12 cellular contexts compared by ENCODE assay signal in genomic region chr6:4466260-4466659, GRCh38.
DNase-seq lines count a peak whose midpoint lies in the region; ATAC-seq, FAIRE-seq and TF ChIP-seq lines count a peak whose summit lies in the region.
"Had no signal": no experiment of that assay in that cellular context is flagged by ENCODE, and none has a peak within 500 bp of the region (broad histone marks: within the 10 kb centered on the region; RNA-seq: fewer than 3 reads in every experiment).

No MANE protein-coding gene starts in this region.

- H3K9me3 ChIP-seq in MG63 (no peaks in the 10 kb centered on the region), keratinocyte (ENCODE audit: control insufficient read depth, low read depth, low read length) (peaks cover 3% of the 10 kb centered on the region), GM23248 (ENCODE audit: low read depth) (no peaks in the 10 kb centered on the region)

- TF ChIP-seq CTCF in 22Rv1 (IDR thresholded peaks at IDR 0.05) (no peak), astrocyte of the spinal cord (IDR thresholded peaks at IDR 0.05; ENCODE audit: low read depth, low read length) (no peak), keratinocyte (optimal IDR thresholded peaks at IDR 0.05 in 1 of 3, IDR thresholded peaks at IDR 0.05 in 1 of 3, conservative IDR thresholded peaks at IDR 0.05 in 1 of 3; ENCODE audit: extremely low read depth in 1 of 3, insufficient read depth in 2 of 3, low read length in 3 of 3) (no peak)

- ATAC-seq in stimulated activated memory B cell treated with anti-CD40 and anti-IgM and Interleukin-4, amounts not matched to agents 10 μg/mL and 1 μg/mL and 100 μg/mL, for 72 hours: no peak

- H3K36me3 ChIP-seq in MG63 (no peaks in the 10 kb centered on the region), keratinocyte (ENCODE audit: control insufficient read depth in 2 of 2, extremely low read depth in 1 of 2, insufficient read depth in 2 of 2, low read length in 2 of 2) (no peaks in the 10 kb centered on the region), GM23248 (ENCODE audit: low read depth) (no peaks in the 10 kb centered on the region)

- DNase-seq in MG63: peak; percentile 45
- DNase-seq in astrocyte of the spinal cord (ENCODE audit: low read depth, low spot score): peak; percentile 43
- DNase-seq in keratinocyte (ENCODE audit: low read depth, low spot score): no peak
- DNase-seq in activated CD4-positive, alpha-beta memory T cell treated with anti-CD3 and anti-CD28 coated beads, Interleukin-2, amount 10 ng/mL, durations not matched to agents 7 days and 5 days: no peak
- no peak for DNase-seq in DMS114 treated with DMSO at 0.1 percent for 48 hours (lab: John Stamatoyannopoulos, UW; ENCODE audit: unreplicated experiment)
- no peak for DNase-seq in GM23248
- DNase-seq: activated CD4-positive, alpha-beta T cell treated with anti-CD3 and anti-CD28 coated beads, Interleukin-2, amount 10 ng/mL, durations not matched to agents 7 days and 5 days; endodermal cell; NCI-H2171 had no signal

- CTCF ChIA-PET in activated CD4-positive, alpha-beta memory T cell treated with anti-CD3 and anti-CD28 coated beads, Interleukin-2, amount 10 ng/mL, durations not matched to agents 7 days and 5 days (lab: Charles Lee): no interaction called here

- H3K36me3 Mint-ChIP-seq in stimulated activated memory B cell treated with anti-CD40 and anti-IgM and Interleukin-4, amounts not matched to agents 10 μg/mL and 1 μg/mL and 100 μg/mL, for 72 hours: no peaks in the 10 kb centered on the region
- no peaks in the 10 kb centered on the region for H3K36me3 Mint-ChIP-seq in activated CD4-positive, alpha-beta memory T cell treated with anti-CD3 and anti-CD28 coated beads, Interleukin-2, amount 10 ng/mL, durations not matched to agents 7 days and 5 days (ENCODE audit: low read depth)

- H3K4me1 Mint-ChIP-seq in stimulated activated memory B cell treated with anti-CD40 and anti-IgM and Interleukin-4, amounts not matched to agents 10 μg/mL and 1 μg/mL and 100 μg/mL, for 72 hours: no peaks in the 10 kb centered on the region
- H3K4me1 Mint-ChIP-seq in activated CD4-positive, alpha-beta memory T cell treated with anti-CD3 and anti-CD28 coated beads, Interleukin-2, amount 10 ng/mL, durations not matched to agents 7 days and 5 days: no peaks in the 10 kb centered on the region
- H3K4me1 Mint-ChIP-seq: activated CD4-positive, alpha-beta T cell treated with anti-CD3 and anti-CD28 coated beads, Interleukin-2, amount 10 ng/mL, durations not matched to agents 7 days and 5 days; endodermal cell had no signal

- no peak overlapping the region for H2AFZ ChIP-seq in keratinocyte (ENCODE audit: control insufficient read depth, low read length)
- no peak overlapping the region for H2AFZ ChIP-seq in GM23248

- H3F3A ChIP-seq in GM23248 (ENCODE audit: insufficient read depth): no peaks in the 10 kb centered on the region

- H3K9ac ChIP-seq in keratinocyte (ENCODE audit: control insufficient read depth, extremely low read depth, insufficient read depth, low read length): no peak overlapping the region
- H3K9ac ChIP-seq in GM23248: no peak overlapping the region

- FAIRE-seq in keratinocyte (lab: Jason Lieb, UNC): peak; percentile 76
- FAIRE-seq: K562 had no signal

- no peak overlapping the region for H3K27ac Mint-ChIP-seq in stimulated activated memory B cell treated with anti-CD40 and anti-IgM and Interleukin-4, amounts not matched to agents 10 μg/mL and 1 μg/mL and 100 μg/mL, for 72 hours
- H3K27ac Mint-ChIP-seq in activated CD4-positive, alpha-beta memory T cell treated with anti-CD3 and anti-CD28 coated beads, Interleukin-2, amount 10 ng/mL, durations not matched to agents 7 days and 5 days: no peak overlapping the region
- H3K27ac Mint-ChIP-seq: activated CD4-positive, alpha-beta T cell treated with anti-CD3 and anti-CD28 coated beads, Interleukin-2, amount 10 ng/mL, durations not matched to agents 7 days and 5 days; endodermal cell had no signal

- POLR2A ChIA-PET in activated CD4-positive, alpha-beta memory T cell treated with anti-CD3 and anti-CD28 coated beads, Interleukin-2, amount 10 ng/mL, durations not matched to agents 7 days and 5 days (lab: Charles Lee): no interaction called here

- H3K27me3 Mint-ChIP-seq in stimulated activated memory B cell treated with anti-CD40 and anti-IgM and Interleukin-4, amounts not matched to agents 10 μg/mL and 1 μg/mL and 100 μg/mL, for 72 hours: peaks cover 30% of the 10 kb centered on the region
- H3K27me3 Mint-ChIP-seq in activated CD4-positive, alpha-beta memory T cell treated with anti-CD3 and anti-CD28 coated beads, Interleukin-2, amount 10 ng/mL, durations not matched to agents 7 days and 5 days: no peaks in the 10 kb centered on the region
- H3K27me3 Mint-ChIP-seq: activated CD4-positive, alpha-beta T cell treated with anti-CD3 and anti-CD28 coated beads, Interleukin-2, amount 10 ng/mL, durations not matched to agents 7 days and 5 days had no signal

- H3K4me3 ChIP-seq in MG63 (no peak overlapping the region), astrocyte of the spinal cord (ENCODE audit: low read depth, low read length) (no peak overlapping the region), keratinocyte (ENCODE audit: control insufficient read depth in 2 of 3, extremely low read depth in 1 of 3, insufficient read depth in 2 of 3, low read depth in 1 of 3, low read length in 3 of 3) (no peak overlapping the region), GM23248 (no peak overlapping the region)
- H3K4me3 ChIP-seq: K562 had no signal

- dilution Hi-C loops in keratinocyte (cut with MboI; ENCODE audit: extremely low pct_ligation_motif_present, low sequenced_read_pairs): no loop called here

- H3K9me3 Mint-ChIP-seq in stimulated activated memory B cell treated with anti-CD40 and anti-IgM and Interleukin-4, amounts not matched to agents 10 μg/mL and 1 μg/mL and 100 μg/mL, for 72 hours: peaks cover 8% of the 10 kb centered on the region
- H3K9me3 Mint-ChIP-seq in activated CD4-positive, alpha-beta memory T cell treated with anti-CD3 and anti-CD28 coated beads, Interleukin-2, amount 10 ng/mL, durations not matched to agents 7 days and 5 days: peaks cover 9% of the 10 kb centered on the region

- H3K27ac ChIP-seq in 22Rv1 (peak overlapping the region; percentile 32), keratinocyte (ENCODE audit: control insufficient read depth, insufficient read depth, low read length) (no peak overlapping the region), GM23248 (no peak overlapping the region)

- H4K20me1 ChIP-seq in keratinocyte (ENCODE audit: control insufficient read depth, extremely low read depth, insufficient read depth, low read length): no peaks in the 10 kb centered on the region
- no peaks in the 10 kb centered on the region for H4K20me1 ChIP-seq in GM23248 (ENCODE audit: insufficient read depth)

- H3K79me2 ChIP-seq in keratinocyte (ENCODE audit: control insufficient read depth, insufficient read depth, low read length): no peaks in the 10 kb centered on the region
- H3K79me2 ChIP-seq in GM23248 (ENCODE audit: insufficient read depth): no peaks in the 10 kb centered on the region

- no peaks in the 10 kb centered on the region for H3K9me1 ChIP-seq in keratinocyte (ENCODE audit: control insufficient read depth, extremely low read depth, insufficient read depth, low read length)

- H3K4me2 ChIP-seq in keratinocyte (ENCODE audit: control insufficient read depth, extremely low read depth, insufficient read depth, low read depth, low read length) (no peak overlapping the region), GM23248 (ENCODE audit: unreplicated experiment) (no peak overlapping the region)

- H3K4me1 ChIP-seq in keratinocyte (ENCODE audit: control insufficient read depth, extremely low read depth, insufficient read depth, low read length): no peaks in the 10 kb centered on the region
- no peaks in the 10 kb centered on the region for H3K4me1 ChIP-seq in GM23248 (ENCODE audit: insufficient read depth)

- in situ Hi-C loops in astrocyte of the spinal cord (cut with HindIII; ENCODE audit: low sequenced_read_pairs): no loop called here
- in situ Hi-C loops in GM23248 (cut with MboI): no loop called here

- no peaks in the 10 kb centered on the region for H3K9me2 ChIP-seq in GM23248 (ENCODE audit: insufficient read depth)

- no peak overlapping the region for H3K4me3 Mint-ChIP-seq in stimulated activated memory B cell treated with anti-CD40 and anti-IgM and Interleukin-4, amounts not matched to agents 10 μg/mL and 1 μg/mL and 100 μg/mL, for 72 hours
- H3K4me3 Mint-ChIP-seq in activated CD4-positive, alpha-beta memory T cell treated with anti-CD3 and anti-CD28 coated beads, Interleukin-2, amount 10 ng/mL, durations not matched to agents 7 days and 5 days: no peak overlapping the region
- H3K4me3 Mint-ChIP-seq: activated CD4-positive, alpha-beta T cell treated with anti-CD3 and anti-CD28 coated beads, Interleukin-2, amount 10 ng/mL, durations not matched to agents 7 days and 5 days; endodermal cell had no signal

- H3K27me3 ChIP-seq in MG63: no peaks in the 10 kb centered on the region
- no peaks in the 10 kb centered on the region for H3K27me3 ChIP-seq in keratinocyte (ENCODE audit: control insufficient read depth, extremely low read depth, insufficient read depth, low read length)
- H3K27me3 ChIP-seq in GM23248 (replicated peaks; ENCODE audit: insufficient read depth): no peaks in the 10 kb centered on the region

- 69 to 72% methylated on average over 7 of the region's 7 CpGs for WGBS in GM23248 (ENCODE audit: low coverage in 1 of 2, low lambda C conversion rate in 2 of 2, missing lambda C conversion rate in 2 of 2), 2 experiments

Comparison
In these comparisons a context has a peak if more than half of its experiments do, and no peak if none do; other contexts are left out.
1. DNase-seq: peak in MG63 (single experiment) and astrocyte of the spinal cord (single experiment); none in keratinocyte (single experiment), activated CD4-positive, alpha-beta memory T cell treated with anti-CD3 and anti-CD28 coated beads, Interleukin-2, amount 10 ng/mL, durations not matched to agents 7 days and 5 days (single experiment), DMS114 treated with DMSO at 0.1 percent for 48 hours (single experiment) and GM23248 (single experiment).